ENCODE assay signal across 12 cellular contexts in the genomic region with DNA sequence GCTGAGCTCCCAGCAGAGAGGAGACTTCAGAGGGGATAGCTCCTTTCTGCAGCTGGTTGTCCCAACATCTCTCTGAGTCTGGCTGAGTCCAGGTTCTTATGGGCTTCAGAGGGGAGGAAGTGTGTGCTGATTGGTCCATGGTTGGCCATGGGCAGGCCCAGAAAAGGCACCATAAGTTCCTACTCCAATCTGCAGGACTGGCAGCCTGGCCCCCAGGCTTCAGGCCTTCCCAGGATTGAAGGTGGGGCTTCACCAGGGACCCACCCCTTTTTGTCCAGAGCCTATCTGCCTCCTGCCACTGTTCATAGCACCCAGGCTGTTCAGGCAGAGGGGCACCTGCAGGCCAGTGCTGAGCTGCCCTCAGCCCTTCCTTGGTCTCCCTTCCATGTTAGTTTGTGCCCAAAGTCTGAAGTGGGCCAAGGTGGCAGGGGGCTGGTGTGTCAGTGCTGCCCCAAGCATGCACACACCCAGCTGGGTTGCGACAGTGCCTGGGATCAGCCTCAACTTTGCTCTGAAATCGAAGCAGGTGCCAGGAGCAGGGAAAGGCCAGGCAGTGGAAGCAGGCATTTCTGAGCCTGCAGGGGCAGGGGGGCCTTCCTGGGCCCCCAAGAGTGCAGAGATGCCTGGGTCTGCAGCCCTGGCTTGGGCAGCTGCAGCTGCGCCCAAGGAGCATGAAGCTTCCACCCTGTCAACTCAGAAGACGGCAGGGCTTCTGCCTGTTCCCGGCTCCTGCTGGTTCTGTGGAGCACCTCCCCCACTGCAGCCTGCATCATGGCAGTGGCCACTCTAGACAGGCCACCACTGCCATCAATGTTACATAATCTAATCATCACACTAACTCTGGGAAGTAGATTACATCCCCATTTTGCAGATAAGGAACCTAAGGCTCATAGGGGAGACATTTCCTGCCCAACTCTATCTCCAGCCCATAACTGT. TPM values are rescaled to one million over a fixed set of nuclear protein-coding genes. Genes with fewer than 3 reads are reported as not detected.
DNase-seq lines count a peak whose midpoint lies in the region; ATAC-seq and TF ChIP-seq lines count a peak whose summit lies in the region.
"Had no signal": no experiment of that assay in that cellular context is flagged by ENCODE, and none has a peak within 500 bp of the region (broad histone marks: within the 10 kb centered on the region; RNA-seq: fewer than 3 reads in every experiment).

No MANE protein-coding gene starts in this region.

- peak overlapping the region; percentile 80 to 91 for H3K18ac ChIP-seq in mesenchymal stem cell (ENCODE audit: low read depth in 1 of 2, low read length in 2 of 2)

- H2AFZ ChIP-seq in mesenchymal stem cell (ENCODE audit: low read depth, low read length): no peak overlapping the region

- no peaks in the 10 kb centered on the region for H3K79me1 ChIP-seq in mesenchymal stem cell (replicated peaks; ENCODE audit: low read length, poor library complexity, severe bottlenecking)

- H3K23ac ChIP-seq in mesenchymal stem cell (ENCODE audit: low read length in 2 of 2): no peak overlapping the region

- H2BK12ac ChIP-seq in mesenchymal stem cell (ENCODE audit: low read length in 2 of 2): peak overlapping the region; percentile 92 to 99

- H3K4me3 ChIP-seq in BE2C (ENCODE audit: low read depth, low read length) (no peak overlapping the region), HEK293 (ENCODE audit: low read depth, low read length) (no peak overlapping the region), SJSA1 (no peak overlapping the region), mesenchymal stem cell (ENCODE audit: insufficient read depth in 1 of 2, low read depth in 1 of 2, low read length in 2 of 2) (no peak overlapping the region)
- no peak overlapping the region for H3K4me3 ChIP-seq in CD8-positive, alpha-beta memory T cell (ENCODE audit: low read length)
- H3K4me3 ChIP-seq: coronary artery, MG63 had no signal

- H3K27ac ChIP-seq in HEK293 (ENCODE audit: extremely low read depth, low read depth, low read length) (no peak overlapping the region), SJSA1 (peak overlapping the region; percentile 71; the same call in 1 of the 2 replicates), mesenchymal stem cell (ENCODE audit: low read length, poor library complexity, severe bottlenecking) (no peak overlapping the region)
- no peak overlapping the region for H3K27ac ChIP-seq in CD8-positive, alpha-beta memory T cell (ENCODE audit: low read depth, low read length)

- H4K8ac ChIP-seq in mesenchymal stem cell (ENCODE audit: low read length): peak overlapping the region; percentile 73

- H3K14ac ChIP-seq in mesenchymal stem cell (ENCODE audit: low read length in 2 of 2): peak overlapping the region in 1 of 2 experiments; percentile 5

- TF ChIP-seq CTCF in BE2C (IDR thresholded peaks at IDR 0.05; ENCODE audit: low read depth, low read length) (no peak), HEK293 (tag by site-specific recombination; IDR thresholded peaks at IDR 0.05) (no peak)

- no peak overlapping the region for H2BK5ac ChIP-seq in mesenchymal stem cell (ENCODE audit: low read depth, low read length, poor library complexity, severe bottlenecking)

- H3K27me3 ChIP-seq in BE2C (no peaks in the 10 kb centered on the region), SJSA1 (replicated peaks) (no peaks in the 10 kb centered on the region), mesenchymal stem cell (ENCODE audit: control insufficient read depth in 1 of 2, insufficient read depth in 1 of 2, low read length in 2 of 2) (no peaks in the 10 kb centered on the region)
- no peaks in the 10 kb centered on the region for H3K27me3 ChIP-seq in CD8-positive, alpha-beta memory T cell (ENCODE audit: insufficient read depth, low read length, poor library complexity, severe bottlenecking)
- H3K27me3 ChIP-seq: MG63 had no signal

- no peak overlapping the region for H3K4me3 Mint-ChIP-seq in CD8-positive, alpha-beta memory T cell

- CTCF ChIA-PET in HEK293 (lab: Yijun Ruan, JAX): interaction anchor here (4.5 kb wide), 1 partner anchor 16 kb away, joined by 21 read pairs; no protein-coding TSS in a partner anchor
- CTCF ChIA-PET in CD8-positive, alpha-beta memory T cell (lab: Charles Lee): interaction anchor here (1.0 to 3.1 kb wide), 2 partner anchors 15 to 25 kb away, joined by 3 to 21 read pairs; no protein-coding TSS in a partner anchor

- no peak overlapping the region for H3K4me2 ChIP-seq in mesenchymal stem cell (ENCODE audit: low read length, poor library complexity, severe bottlenecking)

- H2BK120ac ChIP-seq in mesenchymal stem cell (ENCODE audit: low read depth, low read length): peak overlapping the region; percentile 2

- H3K4me1 ChIP-seq in BE2C (no peaks in the 10 kb centered on the region; the same call in 1 of the 2 replicates), HEK293 (ENCODE audit: control insufficient read depth, insufficient read depth, low read length) (peaks cover 7% of the 10 kb centered on the region), SJSA1 (replicated peaks) (peaks cover 72% of the 10 kb centered on the region), mesenchymal stem cell (ENCODE audit: control insufficient read depth, insufficient read depth, low read depth, low read length) (peaks cover 31% of the 10 kb centered on the region)
- peaks cover 26% of the 10 kb centered on the region for H3K4me1 ChIP-seq in CD8-positive, alpha-beta memory T cell (ENCODE audit: insufficient read depth, low read length)

- WGBS in mesenchymal stem cell: 88% methylated on average over 5 of the region's 5 CpGs

- no peaks in the 10 kb centered on the region for H3K9me3 Mint-ChIP-seq in CD8-positive, alpha-beta memory T cell

- H3K36me3 Mint-ChIP-seq in CD8-positive, alpha-beta memory T cell: no peaks in the 10 kb centered on the region

- H3K9ac ChIP-seq in mesenchymal stem cell (ENCODE audit: low read length): no peak overlapping the region

- H3K9me3 ChIP-seq in BE2C (no peaks in the 10 kb centered on the region), HEK293 (ENCODE audit: control insufficient read depth, insufficient read depth, low read depth, low read length) (no peaks in the 10 kb centered on the region), SJSA1 (replicated peaks) (no peaks in the 10 kb centered on the region), mesenchymal stem cell (ENCODE audit: control insufficient read depth, low read length) (no peaks in the 10 kb centered on the region)
- no peaks in the 10 kb centered on the region for H3K9me3 ChIP-seq in CD8-positive, alpha-beta memory T cell (ENCODE audit: low read length)

- ATAC-seq in GM21381 (IDR thresholded peaks at IDR 0.05; ENCODE audit: unreplicated experiment) (no peak), GM19023 (IDR thresholded peaks at IDR 0.05; ENCODE audit: unreplicated experiment) (no peak)
- ATAC-seq: activated CD4-positive, CD25-positive, alpha-beta regulatory T cell treated with anti-CD3 and anti-CD28 coated beads, Interleukin-2, amount 50 U/mL, for 24 hours had no signal

- peaks cover 28 to 39% (median 33%) of the 10 kb centered on the region in 3 donors for H3K4me1 Mint-ChIP-seq in CD8-positive, alpha-beta memory T cell

- POLR2A ChIA-PET in HEK293 (lab: Yijun Ruan, JAX): no interaction called here
- POLR2A ChIA-PET in CD8-positive, alpha-beta memory T cell (lab: Charles Lee): no interaction called here

- DNase-seq in BE2C: peak; percentile 52
- DNase-seq in SJSA1 (ENCODE audit: low read depth in 1 of 2, low spot score in 2 of 2): no peak
- DNase-seq in mesenchymal stem cell: peak; percentile 59
- no peak for DNase-seq in CD8-positive, alpha-beta memory T cell
- DNase-seq in RPMI8226: no peak
- DNase-seq: MG63 had no signal

- no peaks in the 10 kb centered on the region for H3K27me3 Mint-ChIP-seq in CD8-positive, alpha-beta memory T cell

- peak overlapping the region; percentile 60 for H2AK5ac ChIP-seq in mesenchymal stem cell (ENCODE audit: low read length, severe bottlenecking)

- peak overlapping the region; percentile 90 for H4K91ac ChIP-seq in mesenchymal stem cell (ENCODE audit: low read length)

- H3K4ac ChIP-seq in mesenchymal stem cell (ENCODE audit: low read depth in 1 of 2, low read length in 2 of 2): peak overlapping the region; percentile 57 to 71

- H3K36me3 ChIP-seq in BE2C (no peaks in the 10 kb centered on the region), HEK293 (ENCODE audit: control insufficient read depth in 2 of 2, insufficient read depth in 1 of 2, low read length in 2 of 2) (no peaks in the 10 kb centered on the region), SJSA1 (no peaks in the 10 kb centered on the region), mesenchymal stem cell (ENCODE audit: control insufficient read depth in 1 of 2, insufficient read depth in 2 of 2, low read depth in 1 of 2, low read length in 2 of 2) (no peaks in the 10 kb centered on the region)
- no peaks in the 10 kb centered on the region for H3K36me3 ChIP-seq in CD8-positive, alpha-beta memory T cell (ENCODE audit: insufficient read depth, low read length)
- H3K36me3 ChIP-seq: MG63 had no signal

- H2BK15ac ChIP-seq in mesenchymal stem cell (ENCODE audit: low read depth, poor library complexity, severe bottlenecking): peak overlapping the region; percentile 62

- peak overlapping the region in 2 of 8 donors; percentile 63 for H3K27ac Mint-ChIP-seq in CD8-positive, alpha-beta memory T cell
- H3K27ac Mint-ChIP-seq: progenitor cell of endocrine pancreas had no signal

TF ChIP-seq in HEK293, 187 proteins besides CTCF, POLR2A, EP300 and RAD21 (continues in another document):
- TF ChIP-seq, protein P1, sequence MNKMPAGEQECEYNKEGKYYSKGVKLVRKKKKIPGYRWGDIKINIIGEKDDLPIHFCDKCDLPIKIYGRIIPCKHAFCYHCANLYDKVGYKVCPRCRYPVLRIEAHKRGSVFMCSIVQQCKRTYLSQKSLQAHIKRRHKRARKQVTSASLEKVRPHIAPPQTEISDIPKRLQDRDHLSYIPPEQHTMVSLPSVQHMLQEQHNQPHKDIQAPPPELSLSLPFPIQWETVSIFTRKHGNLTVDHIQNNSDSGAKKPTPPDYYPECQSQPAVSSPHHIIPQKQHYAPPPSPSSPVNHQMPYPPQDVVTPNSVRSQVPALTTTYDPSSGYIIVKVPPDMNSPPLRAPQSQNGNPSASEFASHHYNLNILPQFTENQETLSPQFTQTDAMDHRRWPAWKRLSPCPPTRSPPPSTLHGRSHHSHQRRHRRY (tag by site-specific recombination; IDR thresholded peaks at IDR 0.05): no peak
- peak; percentile 8 for TF ChIP-seq SETDB1 (IDR thresholded peaks at IDR 0.05; ENCODE audit: insufficient read length, low read length)

RNA-seq across cellular contexts. Expression of a gene that starts 21.4 kb away (rescaled TPM):
- 60.2 TPM for polyA plus RNA-seq in BE2C (2012; ENCODE audit: insufficient read depth, insufficient read length, low read depth)
- total RNA-seq in SJSA1 (2014; rRNA removed; shearing (Covaris generic)): 13.6 and 15.4 TPM in 2 replicates
- polyA plus RNA-seq in mesenchymal stem cell (2013, experiment 1 of 2): 68.4 TPM
- polyA plus RNA-seq in mesenchymal stem cell (2013, experiment 2 of 2): 65.1 TPM
- total RNA-seq in CD8-positive, alpha-beta memory T cell: 100 to 1,000 TPM in 1 of 2 experiments, 10 to 100 TPM in 1; 98.5 to 103 TPM
- 15.0 TPM for polyA plus RNA-seq in CD8-positive, alpha-beta memory T cell

Comparison
In these comparisons a context has a peak if more than half of its experiments do, and no peak if none do; other contexts are left out.
1. DNase-seq: peak in BE2C (single experiment) and mesenchymal stem cell (single experiment); none in SJSA1 (0 of 2), CD8-positive, alpha-beta memory T cell (0 of 5) and RPMI8226 (single experiment).